ENCODE assay signal across 1 cellular context in the genomic region with DNA sequence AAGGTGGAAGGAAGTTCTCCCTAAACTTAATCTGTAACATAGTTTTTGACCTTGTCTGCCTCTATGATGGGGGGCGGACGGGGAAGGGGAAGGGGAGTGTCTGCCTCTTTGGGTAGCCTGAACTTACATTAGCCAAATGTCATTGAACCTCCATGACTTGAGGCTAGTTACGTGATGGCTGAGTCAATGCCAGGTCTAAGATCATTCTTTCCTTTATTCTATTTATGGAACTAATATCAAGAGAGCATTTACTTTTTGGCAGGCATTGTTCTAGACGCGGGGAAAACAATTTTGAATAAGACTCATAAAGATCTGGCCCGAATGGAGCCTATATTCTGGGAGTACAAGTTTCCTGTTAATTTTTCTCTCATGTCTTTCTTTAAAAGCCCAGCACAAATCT.
TF ChIP-seq lines count a peak whose summit lies in the region.

No MANE protein-coding gene starts in this region.

TF ChIP-seq in liver, 16 proteins besides CTCF, POLR2A, EP300 and RAD21:
- TF ChIP-seq, protein P1, sequence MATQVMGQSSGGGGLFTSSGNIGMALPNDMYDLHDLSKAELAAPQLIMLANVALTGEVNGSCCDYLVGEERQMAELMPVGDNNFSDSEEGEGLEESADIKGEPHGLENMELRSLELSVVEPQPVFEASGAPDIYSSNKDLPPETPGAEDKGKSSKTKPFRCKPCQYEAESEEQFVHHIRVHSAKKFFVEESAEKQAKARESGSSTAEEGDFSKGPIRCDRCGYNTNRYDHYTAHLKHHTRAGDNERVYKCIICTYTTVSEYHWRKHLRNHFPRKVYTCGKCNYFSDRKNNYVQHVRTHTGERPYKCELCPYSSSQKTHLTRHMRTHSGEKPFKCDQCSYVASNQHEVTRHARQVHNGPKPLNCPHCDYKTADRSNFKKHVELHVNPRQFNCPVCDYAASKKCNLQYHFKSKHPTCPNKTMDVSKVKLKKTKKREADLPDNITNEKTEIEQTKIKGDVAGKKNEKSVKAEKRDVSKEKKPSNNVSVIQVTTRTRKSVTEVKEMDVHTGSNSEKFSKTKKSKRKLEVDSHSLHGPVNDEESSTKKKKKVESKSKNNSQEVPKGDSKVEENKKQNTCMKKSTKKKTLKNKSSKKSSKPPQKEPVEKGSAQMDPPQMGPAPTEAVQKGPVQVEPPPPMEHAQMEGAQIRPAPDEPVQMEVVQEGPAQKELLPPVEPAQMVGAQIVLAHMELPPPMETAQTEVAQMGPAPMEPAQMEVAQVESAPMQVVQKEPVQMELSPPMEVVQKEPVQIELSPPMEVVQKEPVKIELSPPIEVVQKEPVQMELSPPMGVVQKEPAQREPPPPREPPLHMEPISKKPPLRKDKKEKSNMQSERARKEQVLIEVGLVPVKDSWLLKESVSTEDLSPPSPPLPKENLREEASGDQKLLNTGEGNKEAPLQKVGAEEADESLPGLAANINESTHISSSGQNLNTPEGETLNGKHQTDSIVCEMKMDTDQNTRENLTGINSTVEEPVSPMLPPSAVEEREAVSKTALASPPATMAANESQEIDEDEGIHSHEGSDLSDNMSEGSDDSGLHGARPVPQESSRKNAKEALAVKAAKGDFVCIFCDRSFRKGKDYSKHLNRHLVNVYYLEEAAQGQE (IDR thresholded peaks at IDR 0.05), result no peak
- TF ChIP-seq FOXA1 (IDR thresholded peaks at IDR 0.05) (no peak), HNF4A (conservative IDR thresholded peaks at IDR 0.05) (no peak)
- TF ChIP-seq, protein P2, sequence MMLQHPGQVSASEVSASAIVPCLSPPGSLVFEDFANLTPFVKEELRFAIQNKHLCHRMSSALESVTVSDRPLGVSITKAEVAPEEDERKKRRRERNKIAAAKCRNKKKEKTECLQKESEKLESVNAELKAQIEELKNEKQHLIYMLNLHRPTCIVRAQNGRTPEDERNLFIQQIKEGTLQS (IDR thresholded peaks at IDR 0.05), result no peak
